In genomic region chr7:153043440-153043839, GRCh38 we compare ENCODE assay signal across 22 cellular contexts.
DNase-seq lines count a peak whose midpoint lies in the region; ATAC-seq, FAIRE-seq and TF ChIP-seq lines count a peak whose summit lies in the region.
"Had no signal": no experiment of that assay in that cellular context is flagged by ENCODE, and none has a peak within 500 bp of the region (broad histone marks: within the 10 kb centered on the region; RNA-seq: fewer than 3 reads in every experiment).

No MANE protein-coding gene starts in this region.

- DNase-seq in K562 (ENCODE audit: extremely low read depth in 1 of 4, low spot score in 3 of 4) (no peak), HepG2 (ENCODE audit: low spot score) (no peak), NCI-H510A treated with DMSO at 0.1 percent for 48 hours (lab: John Stamatoyannopoulos, UW) (no peak)
- no peak for DNase-seq in activated CD4-positive, alpha-beta T cell treated with anti-CD3 and anti-CD28 coated beads, Interleukin-2, amount 50 U/mL, for 48 hours
- DNase-seq: AML-193; Caco-2; Calu3; CD4-positive, alpha-beta T cell; CD8-positive, alpha-beta T cell; DMS79 treated with DMSO at 0.1 percent for 48 hours; GF-D8 had no signal

- TF ChIP-seq EP300 in K562 (IDR thresholded peaks at IDR 0.05; ENCODE audit: low read length) (no peak), HepG2 (IDR thresholded peaks at IDR 0.05; ENCODE audit: low read depth in 2 of 2, low read length in 2 of 2) (no peak), HepG2 (CRISPR knock-in tag; IDR thresholded peaks at IDR 0.05; ENCODE audit: borderline replicate concordance) (no peak)

- H3K36me3 ChIP-seq in K562 (ENCODE audit: control insufficient read depth, insufficient read depth, low read length) (no peaks in the 10 kb centered on the region), HepG2 (replicated peaks in 1 of 2; ENCODE audit: control insufficient read depth in 1 of 2, insufficient read depth in 2 of 2, low read length in 2 of 2) (no peaks in the 10 kb centered on the region)
- H3K36me3 ChIP-seq: BLaER1 treated with 17β-estradiol and CSF1 and Interleukin-3, amounts not matched to agents 10 nM and 100 nM had no signal

- no peak overlapping the region for H2AFZ ChIP-seq in K562 (ENCODE audit: low read depth, low read length)
- H2AFZ ChIP-seq in HepG2 (ENCODE audit: low read length) = no peak overlapping the region

- H3K9ac ChIP-seq in K562 (ENCODE audit: insufficient read depth in 1 of 2, low read depth in 2 of 2, low read length in 2 of 2) (no peak overlapping the region), HepG2 (ENCODE audit: insufficient read depth, low read depth, low read length) (no peak overlapping the region)
- H3K9ac ChIP-seq: BLaER1 treated with 17β-estradiol and CSF1 and Interleukin-3, amounts not matched to agents 10 nM and 100 nM had no signal

- H3K27me3 ChIP-seq in K562 (ENCODE audit: control insufficient read depth in 2 of 2, insufficient read depth in 2 of 2, low read length in 2 of 2) (peaks cover 10 to 27% of the 10 kb centered on the region in 2 experiments; a peak in 4 of 5 replicates), HepG2 (ENCODE audit: control insufficient read depth in 1 of 2, insufficient read depth in 2 of 2, low read length in 2 of 2) (peaks cover 0 to 13% of the 10 kb centered on the region in 2 experiments; a peak in 2 of 5 replicates)
- H3K27me3 ChIP-seq: BLaER1 treated with 17β-estradiol and CSF1 and Interleukin-3, amounts not matched to agents 10 nM and 100 nM had no signal

- no peaks in the 10 kb centered on the region for H3K4me1 Mint-ChIP-seq in stimulated activated memory B cell treated with anti-CD40 and anti-IgM and Interleukin-4, amounts not matched to agents 10 μg/mL and 1 μg/mL and 100 μg/mL, for 72 hours
- H3K4me1 Mint-ChIP-seq: B cell had no signal

- POLR2A ChIA-PET in K562 (lab: Yijun Ruan, JAX) = interaction anchor here (1.1 kb wide), 1 partner anchor 12 kb away, joined by 3 read pairs; no protein-coding TSS in a partner anchor
- POLR2A ChIA-PET in HepG2 (lab: Yijun Ruan, JAX) = no interaction called here

- H3K27ac Mint-ChIP-seq in stimulated activated memory B cell treated with anti-CD40 and anti-IgM and Interleukin-4, amounts not matched to agents 10 μg/mL and 1 μg/mL and 100 μg/mL, for 72 hours = no peak overlapping the region
- H3K27ac Mint-ChIP-seq: B cell; CD4-positive, alpha-beta T cell; CD8-positive, alpha-beta T cell had no signal

- in situ Hi-C loops in K562 (cut with MboI) (no loop called here), HepG2 (cut with HindIII; ENCODE audit: extremely low pct_ligation_motif_present, low pct_unique_long_range_greater_than_20kb) (no loop called here)

- TF ChIP-seq RAD21 in K562 (CRISPR knock-in tag; conservative IDR thresholded peaks at IDR 0.05 in 1 of 2, IDR thresholded peaks at IDR 0.05 in 1 of 2) (no peak), HepG2 (CRISPR knock-in tag; IDR thresholded peaks at IDR 0.05) (no peak)

- H3K79me2 ChIP-seq in K562 (ENCODE audit: control insufficient read depth, insufficient read depth, low read length) (no peaks in the 10 kb centered on the region), HepG2 (ENCODE audit: insufficient read depth, low read length) (no peaks in the 10 kb centered on the region)

- TF ChIP-seq CTCF in K562 (IDR thresholded peaks at IDR 0.05 in 2 of 3, conservative IDR thresholded peaks at IDR 0.05 in 1 of 3; ENCODE audit: insufficient read depth in 2 of 3, low read depth in 1 of 3, low read length in 3 of 3) (no peak), HepG2 (CRISPR knock-in tag; IDR thresholded peaks at IDR 0.05) (no peak)

- no peaks in the 10 kb centered on the region for H3K9me3 Mint-ChIP-seq in stimulated activated memory B cell treated with anti-CD40 and anti-IgM and Interleukin-4, amounts not matched to agents 10 μg/mL and 1 μg/mL and 100 μg/mL, for 72 hours
- H3K9me3 Mint-ChIP-seq: CD4-positive, alpha-beta T cell; CD8-positive, alpha-beta T cell had no signal

- H3K27me3 Mint-ChIP-seq in stimulated activated memory B cell treated with anti-CD40 and anti-IgM and Interleukin-4, amounts not matched to agents 10 μg/mL and 1 μg/mL and 100 μg/mL, for 72 hours = no peaks in the 10 kb centered on the region
- H3K27me3 Mint-ChIP-seq: B cell; CD4-positive, alpha-beta T cell had no signal

- 2% methylated on average over 9 of the region's 9 CpGs for WGBS in K562 (ENCODE audit: insufficient coverage, low coverage, missing lambda C conversion rate)
- WGBS in HepG2 (ENCODE audit: low lambda C conversion rate) = 0% methylated on average over 2 of the region's 9 CpGs

- H4K20me1 ChIP-seq in K562 (replicated peaks; ENCODE audit: control insufficient read depth, insufficient read depth, low read length) (peaks cover 4% of the 10 kb centered on the region; the same call in 1 of the 2 replicates), HepG2 (ENCODE audit: insufficient read depth, low read length) (no peaks in the 10 kb centered on the region)
- H4K20me1 ChIP-seq: BLaER1 treated with 17β-estradiol and CSF1 and Interleukin-3, amounts not matched to agents 10 nM and 100 nM had no signal

- BruUV-seq in K562 (replicated peaks; lab: Mats Ljungman, UMichigan) (no TSS peak), HepG2 (replicated peaks; lab: Mats Ljungman, UMichigan) (no TSS peak)

- H3K4me1 ChIP-seq in K562 (replicated peaks in 1 of 2; ENCODE audit: control insufficient read depth in 2 of 2, insufficient read depth in 2 of 2, low read length in 2 of 2) (no peaks in the 10 kb centered on the region), HepG2 (ENCODE audit: insufficient read depth, low read length) (no peaks in the 10 kb centered on the region)
- H3K4me1 ChIP-seq: A549, Caco-2 had no signal

- CTCF ChIA-PET in K562 (lab: Yijun Ruan, JAX; ENCODE audit: low intra/inter-chr PET ratio) = no interaction called here
- CTCF ChIA-PET in HepG2 (lab: Yijun Ruan, JAX; ENCODE audit: low intra/inter-chr PET ratio, low total read pairs) = no interaction called here

- TF ChIP-seq POLR2A in K562 (conservative IDR thresholded peaks at IDR 0.05) = no peak
- no peak for TF ChIP-seq POLR2A in HepG2 (IDR thresholded peaks at IDR 0.05; ENCODE audit: insufficient read depth in 1 of 2, low read depth in 2 of 2, low read length in 2 of 2)

- FAIRE-seq in K562 (lab: Jason Lieb, UNC) = no peak
- no peak for FAIRE-seq in HepG2 (lab: Jason Lieb, UNC)
- FAIRE-seq: A549, D721Med, G401.6, GM12891, GM19239 had no signal

- H3K4me3 ChIP-seq in K562 (no peak overlapping the region), HepG2 (replicated peaks in 1 of 3; ENCODE audit: insufficient read depth in 1 of 3, low read depth in 2 of 3, low read length in 3 of 3) (no peak overlapping the region)
- H3K4me3 ChIP-seq: A549; BLaER1 treated with 17β-estradiol and CSF1 and Interleukin-3, amounts not matched to agents 10 nM and 100 nM had no signal

- no peak overlapping the region for H3K27ac ChIP-seq in K562 (ENCODE audit: extremely low read depth, low read depth, low read length)
- no peak overlapping the region for H3K27ac ChIP-seq in HepG2 (ENCODE audit: extremely low read length, insufficient read depth, low read length)
- H3K27ac ChIP-seq: 22Rv1; A549; BLaER1 treated with 17β-estradiol and CSF1 and Interleukin-3, amounts not matched to agents 10 nM and 100 nM; C4-2B had no signal

- H3K9me1 ChIP-seq in K562 (ENCODE audit: control insufficient read depth, insufficient read depth, low read length) = no peaks in the 10 kb centered on the region

- H3K4me2 ChIP-seq in K562 (ENCODE audit: insufficient read depth, low read length) (no peak overlapping the region), HepG2 (ENCODE audit: low read depth, low read length) (no peak overlapping the region)
- H3K4me2 ChIP-seq: A549; BLaER1 treated with 17β-estradiol and CSF1 and Interleukin-3, amounts not matched to agents 10 nM and 100 nM had no signal

- intact Hi-C loops in K562 (cut with micrococcal nuclease) = no loop called here
- intact Hi-C loops in HepG2 (cut with micrococcal nuclease; ENCODE audit: unreplicated experiment) = no loop called here

- no peaks in the 10 kb centered on the region for H3K36me3 Mint-ChIP-seq in stimulated activated memory B cell treated with anti-CD40 and anti-IgM and Interleukin-4, amounts not matched to agents 10 μg/mL and 1 μg/mL and 100 μg/mL, for 72 hours
- H3K36me3 Mint-ChIP-seq: CD8-positive, alpha-beta T cell had no signal

- 0 out of 3 replicates have a peak, but pooled peaks have one; percentile 33 for ATAC-seq in K562
- ATAC-seq in HepG2 = no peak
- ATAC-seq in stimulated activated memory B cell treated with anti-CD40 and anti-IgM and Interleukin-4, amounts not matched to agents 10 μg/mL and 1 μg/mL and 100 μg/mL, for 72 hours = peak; percentile 51
- ATAC-seq in HG03135 (IDR thresholded peaks at IDR 0.05; ENCODE audit: unreplicated experiment) = no peak
- ATAC-seq: A549; CD8-positive, alpha-beta T cell had no signal

- no peaks in the 10 kb centered on the region for H3K9me3 ChIP-seq in K562 (replicated peaks; ENCODE audit: control insufficient read depth, insufficient read depth, low read depth, low read length)
- H3K9me3 ChIP-seq in HepG2 (ENCODE audit: low read length) = no peaks in the 10 kb centered on the region
- H3K9me3 ChIP-seq: A549; BLaER1 treated with 17β-estradiol and CSF1 and Interleukin-3, amounts not matched to agents 10 nM and 100 nM; Caco-2 had no signal

- H3K4me3 Mint-ChIP-seq in stimulated activated memory B cell treated with anti-CD40 and anti-IgM and Interleukin-4, amounts not matched to agents 10 μg/mL and 1 μg/mL and 100 μg/mL, for 72 hours = no peak overlapping the region
- H3K4me3 Mint-ChIP-seq: B cell; CD4-positive, alpha-beta T cell; CD8-positive, alpha-beta T cell had no signal

TF ChIP-seq in K562, 482 proteins besides CTCF, POLR2A, EP300 and RAD21:
- TF ChIP-seq COPS2 (conservative IDR thresholded peaks at IDR 0.05) (no peak), HDAC2 (IDR thresholded peaks at IDR 0.05) (no peak), RBFOX2 (IDR thresholded peaks at IDR 0.05; ENCODE audit: low read depth, low read length) (no peak), KHSRP (IDR thresholded peaks at IDR 0.05) (no peak)
TF ChIP-seq in K562: peak in this region for 0.

TF ChIP-seq in HepG2, 621 proteins besides CTCF, POLR2A, EP300 and RAD21 (continues in another document):
- TF ChIP-seq ZNF17 (CRISPR knock-in tag; IDR thresholded peaks at IDR 0.05) = no peak
- TF ChIP-seq SSRP1 (CRISPR knock-in tag; IDR thresholded peaks at IDR 0.05) = no peak
- 0 out of 2 replicates have a peak, but pooled peaks have one; percentile 23 for TF ChIP-seq CREB1 (IDR thresholded peaks at IDR 0.05)
- no peak for TF ChIP-seq CREB1 (CRISPR knock-in tag; IDR thresholded peaks at IDR 0.05)

Comparison
In these comparisons a context has a peak if more than half of its experiments do, and no peak if none do; other contexts are left out.
1. ATAC-seq: peak in K562 (single experiment) and stimulated activated memory B cell treated with anti-CD40 and anti-IgM and Interleukin-4, amounts not matched to agents 10 μg/mL and 1 μg/mL and 100 μg/mL, for 72 hours (single experiment); none in HepG2 (single experiment) and HG03135 (single experiment).